Comparison of ENCODE assay signal across 9 cellular contexts in genomic region chr5:99019812-99020697, GRCh38.
A peak's percentile ranks its signal among the peaks of the same experiment; 100 is the strongest.
DNase-seq lines count a peak whose midpoint lies in the region; ATAC-seq and TF ChIP-seq lines count a peak whose summit lies in the region.
"Had no signal": no experiment of that assay in that cellular context is flagged by ENCODE, and none has a peak within 500 bp of the region (broad histone marks: within the 10 kb centered on the region; RNA-seq: fewer than 3 reads in every experiment).

No MANE protein-coding gene starts in this region.

- no peak overlapping the region for H3K4me3 ChIP-seq in BE2C (ENCODE audit: low read depth, low read length)
- no peak overlapping the region for H3K4me3 ChIP-seq in fibroblast of lung (replicated peaks in 1 of 4; ENCODE audit: control extremely low read depth in 1 of 4, insufficient read depth in 1 of 4, low read depth in 3 of 4, low read length in 4 of 4)
- H3K4me3 ChIP-seq in lower leg skin (ENCODE audit: low read depth, poor library complexity, severe bottlenecking), result no peak overlapping the region
- H3K4me3 ChIP-seq in coronary artery, result no peak overlapping the region
- H3K4me3 ChIP-seq: upper lobe of left lung had no signal

- WGBS in lower leg skin, 2 donors, result 18 to 19% methylated on average over 3 of the region's 3 CpGs

- DNase-seq in BE2C (peak; percentile 22), H4 (ENCODE audit: low spot score) (peak; percentile 97), NCI-H748 treated with DMSO at 0.1 percent for 48 hours (lab: John Stamatoyannopoulos, UW) (peak; percentile 34), fibroblast of lung (ENCODE audit: low read depth in 2 of 2) (peak; percentile 88 to 95), lower leg skin (ENCODE audit: low spot score in 2 of 2) (no peak), coronary artery (ENCODE audit: low spot score) (no peak), D341Med (ENCODE audit: low spot score) (no peak)
- DNase-seq: upper lobe of left lung had no signal

- no peak for ATAC-seq in HG03025 (IDR thresholded peaks at IDR 0.05; ENCODE audit: low FRiP score, unreplicated experiment)

- intact Hi-C loops in lower leg skin (cut with DNase I; ENCODE audit: low total_unique reads), result no loop called here

- peaks cover 17% of the 10 kb centered on the region for H3K4me1 ChIP-seq in BE2C
- no peaks in the 10 kb centered on the region for H3K4me1 ChIP-seq in fibroblast of lung (ENCODE audit: control insufficient read depth, extremely low read depth, insufficient read depth, low read length)

- no peak overlapping the region for H3K9ac ChIP-seq in fibroblast of lung (ENCODE audit: insufficient read depth, low read length)

- H3K79me2 ChIP-seq in fibroblast of lung (ENCODE audit: control insufficient read depth, insufficient read depth, low read length), result no peaks in the 10 kb centered on the region

- TF ChIP-seq CTCF in BE2C (IDR thresholded peaks at IDR 0.05; ENCODE audit: low read depth, low read length), result no peak
- no peak for TF ChIP-seq CTCF in fibroblast of lung (conservative IDR thresholded peaks at IDR 0.05 in 1 of 2, IDR thresholded peaks at IDR 0.05 in 1 of 2; ENCODE audit: low read depth in 1 of 2, low read length in 2 of 2)
- TF ChIP-seq CTCF in lower leg skin (IDR thresholded peaks at IDR 0.05), result no peak
- no peak for TF ChIP-seq CTCF in coronary artery (IDR thresholded peaks at IDR 0.05)

- no peak overlapping the region for H2AFZ ChIP-seq in fibroblast of lung (ENCODE audit: low read length)

- H3K27ac ChIP-seq in fibroblast of lung (ENCODE audit: insufficient read depth, low read length), result no peak overlapping the region
- H3K27ac ChIP-seq in coronary artery, result no peak overlapping the region
- H3K27ac ChIP-seq: upper lobe of left lung had no signal

- H3K27me3 ChIP-seq in BE2C (no peaks in the 10 kb centered on the region), fibroblast of lung (ENCODE audit: control insufficient read depth, insufficient read depth, low read length) (no peaks in the 10 kb centered on the region)
- H3K27me3 ChIP-seq: upper lobe of left lung had no signal

- TF ChIP-seq POLR2A in lower leg skin (IDR thresholded peaks at IDR 0.05), result no peak

- H3K9me3 ChIP-seq in BE2C, result no peaks in the 10 kb centered on the region; the same call in 1 of the 2 replicates
- H3K9me3 ChIP-seq in fibroblast of lung (ENCODE audit: control insufficient read depth, insufficient read depth, low read depth, low read length), result no peaks in the 10 kb centered on the region
- H3K9me3 ChIP-seq: upper lobe of left lung had no signal

- H4K20me1 ChIP-seq in fibroblast of lung (ENCODE audit: control insufficient read depth, extremely low read depth, insufficient read depth, low read length), result no peaks in the 10 kb centered on the region

- no peak overlapping the region for H3K4me2 ChIP-seq in fibroblast of lung (ENCODE audit: extremely low read depth, insufficient read depth, low read length)

- H3K36me3 ChIP-seq in BE2C, result no peaks in the 10 kb centered on the region
- H3K36me3 ChIP-seq in fibroblast of lung (ENCODE audit: control insufficient read depth, insufficient read depth, low read length), result no peaks in the 10 kb centered on the region
- H3K36me3 ChIP-seq: upper lobe of left lung had no signal

Comparison
In these comparisons a context has a peak if more than half of its experiments do, and no peak if none do; other contexts are left out.
1. DNase-seq: peak in BE2C (single experiment), H4 (single experiment), NCI-H748 treated with DMSO at 0.1 percent for 48 hours (single experiment) and fibroblast of lung (2 of 2); none in lower leg skin (0 of 2), coronary artery (single experiment) and D341Med (single experiment).